ENCODE assay signal across 20 cellular contexts in genomic region chr19:16518061-16518460, GRCh38. TPM values are rescaled to one million over a fixed set of nuclear protein-coding genes. Genes with fewer than 3 reads are reported as not detected.
DNase-seq lines count a peak whose midpoint lies in the region; ATAC-seq, FAIRE-seq and TF ChIP-seq lines count a peak whose summit lies in the region.
"Had no signal": no experiment of that assay in that cellular context is flagged by ENCODE, and none has a peak within 500 bp of the region (broad histone marks: within the 10 kb centered on the region; RNA-seq: fewer than 3 reads in every experiment).

No MANE protein-coding gene starts in this region.

- no peak overlapping the region for H3K27ac ChIP-seq in HepG2 (ENCODE audit: extremely low read length, insufficient read depth, low read length)
- H3K27ac ChIP-seq in right lobe of liver = no peak overlapping the region
- H3K27ac ChIP-seq in OCI-LY7 (ENCODE audit: low read depth, low read length, poor library complexity, severe bottlenecking) = no peak overlapping the region
- H3K27ac ChIP-seq in mammary epithelial cell (ENCODE audit: insufficient read depth, low read depth, low read length) = no peak overlapping the region
- H3K27ac ChIP-seq: BLaER1 treated with 17β-estradiol and CSF1 and Interleukin-3, amounts not matched to agents 10 nM and 100 nM had no signal

- POLR2A ChIA-PET in HepG2 (lab: Yijun Ruan, JAX) = interaction anchor here (2.0 kb wide), 1 partner anchor 25 kb away, joined by 8 read pairs; no protein-coding TSS in a partner anchor
- POLR2A ChIA-PET in OCI-LY7 (lab: Charles Lee) = no interaction called here

- no peaks in the 10 kb centered on the region for H3K27me3 Mint-ChIP-seq in T-helper 17 cell

- TF ChIP-seq RAD21 in HepG2 (CRISPR knock-in tag; IDR thresholded peaks at IDR 0.05) = no peak

- no peak overlapping the region for H3K27ac Mint-ChIP-seq in T-helper 17 cell
- H3K27ac Mint-ChIP-seq: CD8-positive, alpha-beta T cell had no signal

- H3K4me2 ChIP-seq in HepG2 (ENCODE audit: low read depth, low read length) (no peak overlapping the region), OCI-LY7 (ENCODE audit: low read length) (no peak overlapping the region), mammary epithelial cell (ENCODE audit: insufficient read depth, low read depth, low read length) (no peak overlapping the region)
- H3K4me2 ChIP-seq: BLaER1 treated with 17β-estradiol and CSF1 and Interleukin-3, amounts not matched to agents 10 nM and 100 nM had no signal

- dilution Hi-C loops in mammary epithelial cell (cut with HindIII; ENCODE audit: low sequenced_read_pairs) = no loop called here

- H3K36me3 ChIP-seq in HepG2 (replicated peaks in 1 of 2; ENCODE audit: control insufficient read depth in 1 of 2, insufficient read depth in 2 of 2, low read length in 2 of 2) (peaks cover 35 to 78% of the 10 kb centered on the region in 2 experiments), right lobe of liver (peaks cover 0 to 51% (median 24%) of the 10 kb centered on the region in 4 donors), OCI-LY7 (ENCODE audit: insufficient read depth, low read length) (peaks cover 85% of the 10 kb centered on the region), mammary epithelial cell (ENCODE audit: insufficient read depth, low read length) (peaks cover 23% of the 10 kb centered on the region)

- BruUV-seq in HepG2 (replicated peaks; lab: Mats Ljungman, UMichigan) (TSS peak; percentile 79), OCI-LY7 (replicated peaks; lab: Mats Ljungman, UMichigan) (TSS peak; percentile 96), mammary epithelial cell (replicated peaks; lab: Mats Ljungman, UMichigan) (TSS peak; percentile 81)

- H3K4me3 ChIP-seq in HepG2 (replicated peaks in 1 of 3; ENCODE audit: insufficient read depth in 1 of 3, low read depth in 2 of 3, low read length in 3 of 3) (no peak overlapping the region), right lobe of liver (no peak overlapping the region), OCI-LY7 (ENCODE audit: low read depth, low read length, poor library complexity, severe bottlenecking) (no peak overlapping the region), mammary epithelial cell (replicated peaks in 1 of 3; ENCODE audit: insufficient read depth in 1 of 3, low read depth in 2 of 3, low read length in 3 of 3) (no peak overlapping the region)
- H3K4me3 ChIP-seq: BLaER1 treated with 17β-estradiol and CSF1 and Interleukin-3, amounts not matched to agents 10 nM and 100 nM had no signal

- in situ Hi-C loops in HepG2 (cut with HindIII; ENCODE audit: extremely low pct_ligation_motif_present, low pct_unique_long_range_greater_than_20kb) (no loop called here), mammary epithelial cell (cut with MboI; ENCODE audit: low sequenced_read_pairs in 2 of 2) (no loop called here)

- DNase-seq in HepG2 (ENCODE audit: low spot score) (no peak), right lobe of liver (no peak), OCI-LY7 (ENCODE audit: low spot score) (no peak), mammary epithelial cell (no peak), SW480 (ENCODE audit: low spot score) (no peak), T-helper 17 cell (no peak)
- DNase-seq: CD8-positive, alpha-beta T cell; DMS79; KG1; MV-4-11; NCI-H1417; NCI-H187; NCI-H2107; NCI-H510A; NCI-H748 treated with DMSO at 0.1 percent for 48 hours; NK-92 treated with Interleukin-12 subunit alpha and Interleukin-12 subunit beta, amount 100 ng/mL, for 24 hours; RPMI8226 had no signal

- no peaks in the 10 kb centered on the region for H3K9me3 ChIP-seq in HepG2 (ENCODE audit: low read length)
- no peaks in the 10 kb centered on the region for H3K9me3 ChIP-seq in right lobe of liver
- H3K9me3 ChIP-seq in OCI-LY7 (ENCODE audit: low read length) = no peaks in the 10 kb centered on the region
- H3K9me3 ChIP-seq in mammary epithelial cell (replicated peaks; ENCODE audit: insufficient read depth, low read length) = no peaks in the 10 kb centered on the region
- H3K9me3 ChIP-seq in T-helper 17 cell (ENCODE audit: control insufficient read depth, low read length, poor library complexity, severe bottlenecking) = no peaks in the 10 kb centered on the region
- H3K9me3 ChIP-seq: BLaER1 treated with 17β-estradiol and CSF1 and Interleukin-3, amounts not matched to agents 10 nM and 100 nM had no signal

- intact Hi-C loops in HepG2 (cut with micrococcal nuclease; ENCODE audit: unreplicated experiment) (no loop called here), right lobe of liver (cut with DNase I) (no loop called here), OCI-LY7 (cut with micrococcal nuclease; ENCODE audit: unreplicated experiment) (no loop called here), mammary epithelial cell (cut with micrococcal nuclease) (no loop called here)

- TF ChIP-seq EP300 in HepG2 (IDR thresholded peaks at IDR 0.05; ENCODE audit: low read depth in 2 of 2, low read length in 2 of 2) (no peak), HepG2 (CRISPR knock-in tag; IDR thresholded peaks at IDR 0.05; ENCODE audit: borderline replicate concordance) (no peak)

- TF ChIP-seq POLR2A in HepG2 (IDR thresholded peaks at IDR 0.05; ENCODE audit: insufficient read depth in 1 of 2, low read depth in 2 of 2, low read length in 2 of 2) (no peak; a peak in 1 of 4 replicates), right lobe of liver (IDR thresholded peaks at IDR 0.05) (no peak)

- FAIRE-seq in HepG2 (lab: Jason Lieb, UNC) = no peak

- H3K9me2 ChIP-seq in OCI-LY7 (ENCODE audit: insufficient read depth, low read length) = no peaks in the 10 kb centered on the region

- TF ChIP-seq CTCF in HepG2 (CRISPR knock-in tag; IDR thresholded peaks at IDR 0.05) (no peak), right lobe of liver (IDR thresholded peaks at IDR 0.05) (no peak), OCI-LY7 (conservative IDR thresholded peaks at IDR 0.05; ENCODE audit: low read length) (no peak), mammary epithelial cell (conservative IDR thresholded peaks at IDR 0.05 in 1 of 2, IDR thresholded peaks at IDR 0.05 in 1 of 2; ENCODE audit: extremely low read depth in 1 of 2, insufficient read depth in 1 of 2, low read depth in 1 of 2, low read length in 2 of 2) (no peak)

- H3K9ac ChIP-seq in HepG2 (ENCODE audit: insufficient read depth, low read depth, low read length) (no peak overlapping the region), mammary epithelial cell (ENCODE audit: insufficient read depth, low read length) (no peak overlapping the region)
- H3K9ac ChIP-seq: BLaER1 treated with 17β-estradiol and CSF1 and Interleukin-3, amounts not matched to agents 10 nM and 100 nM had no signal

- no peak overlapping the region for H3K4me3 Mint-ChIP-seq in T-helper 17 cell
- H3K4me3 Mint-ChIP-seq: CD8-positive, alpha-beta T cell had no signal

- ATAC-seq in HepG2 (no peak), right lobe of liver (no peak), GM19467 (IDR thresholded peaks at IDR 0.05; ENCODE audit: unreplicated experiment) (no peak), GM21529 (IDR thresholded peaks at IDR 0.05; ENCODE audit: unreplicated experiment) (no peak), T-helper 17 cell (no peak)

- 95% methylated on average over 14 of the region's 14 CpGs for WGBS in HepG2 (ENCODE audit: low lambda C conversion rate)
- WGBS in right lobe of liver (ENCODE audit: insufficient coverage, low coverage, low lambda C conversion rate, missing lambda C conversion rate) = 67% methylated on average over 8 of the region's 14 CpGs
- WGBS in mammary epithelial cell (ENCODE audit: low coverage, missing lambda C conversion rate) = 83% methylated on average over 8 of the region's 14 CpGs

- H3K27me3 ChIP-seq in HepG2 (ENCODE audit: control insufficient read depth in 1 of 2, insufficient read depth in 2 of 2, low read length in 2 of 2) (no peaks in the 10 kb centered on the region; a peak in 1 of 5 replicates), right lobe of liver (no peaks in the 10 kb centered on the region), mammary epithelial cell (ENCODE audit: insufficient read depth, low read length) (no peaks in the 10 kb centered on the region)
- H3K27me3 ChIP-seq: BLaER1 treated with 17β-estradiol and CSF1 and Interleukin-3, amounts not matched to agents 10 nM and 100 nM had no signal

- CTCF ChIA-PET in HepG2 (lab: Yijun Ruan, JAX; ENCODE audit: low intra/inter-chr PET ratio, low total read pairs) (no interaction called here), OCI-LY7 (lab: Charles Lee; ENCODE audit: unreplicated experiment) (no interaction called here), mammary epithelial cell (lab: Charles Lee; ENCODE audit: low non-redundant PET) (interaction anchor here (0.7 kb wide), 1 partner anchor 24 kb away, joined by 3 read pairs; no protein-coding TSS in a partner anchor)

- H3K79me2 ChIP-seq in HepG2 (ENCODE audit: insufficient read depth, low read length) = no peaks in the 10 kb centered on the region
- no peaks in the 10 kb centered on the region for H3K79me2 ChIP-seq in OCI-LY7 (ENCODE audit: insufficient read depth, low read depth, low read length)
- no peaks in the 10 kb centered on the region for H3K79me2 ChIP-seq in mammary epithelial cell (ENCODE audit: insufficient read depth, low read length)

- H4K20me1 ChIP-seq in HepG2 (ENCODE audit: insufficient read depth, low read length) = no peaks in the 10 kb centered on the region
- no peaks in the 10 kb centered on the region for H4K20me1 ChIP-seq in OCI-LY7 (ENCODE audit: insufficient read depth, low read length)
- no peaks in the 10 kb centered on the region for H4K20me1 ChIP-seq in mammary epithelial cell (ENCODE audit: insufficient read depth, low read length)

- peaks cover 4% of the 10 kb centered on the region for H3K4me1 Mint-ChIP-seq in T-helper 17 cell

- H3K4me1 ChIP-seq in HepG2 (ENCODE audit: insufficient read depth, low read length) = no peaks in the 10 kb centered on the region
- H3K4me1 ChIP-seq in right lobe of liver = peaks cover 0 to 17% (median 4%) of the 10 kb centered on the region in 4 donors
- no peaks in the 10 kb centered on the region for H3K4me1 ChIP-seq in OCI-LY7 (ENCODE audit: insufficient read depth, low read length, poor library complexity, severe bottlenecking)
- no peaks in the 10 kb centered on the region for H3K4me1 ChIP-seq in mammary epithelial cell (ENCODE audit: insufficient read depth, low read length)

- no peak overlapping the region for H2AFZ ChIP-seq in HepG2 (ENCODE audit: low read length)
- no peak overlapping the region for H2AFZ ChIP-seq in OCI-LY7 (ENCODE audit: low read length)
- no peak overlapping the region for H2AFZ ChIP-seq in mammary epithelial cell (ENCODE audit: low read depth, low read length)

- H3K36me3 Mint-ChIP-seq in T-helper 17 cell (ENCODE audit: low read depth) = peaks cover 3% of the 10 kb centered on the region

RNA-seq across cellular contexts. Expression of gene C19orf44, which starts 21.9 kb away (rescaled TPM):
- 3.6 and 4.3 TPM in 2 replicates for total RNA-seq in HepG2 (2016; rRNA removed; fragmentation: Illumina TruSeq; extraction: Trizol)
- 2.6 and 3.0 TPM in 2 replicates for total RNA-seq in HepG2 (2016; cell fraction: cytosol; rRNA removed; fragmentation: Illumina TruSeq; extraction: Trizol; ENCODE audit: low read depth)
- total RNA-seq in HepG2 (2016; cell fraction: insoluble cytoplasmic fraction; rRNA removed; fragmentation: Illumina TruSeq; extraction: Trizol) = 2.7 and 3.1 TPM in 2 replicates
- 1.9 and 2.2 TPM in 2 replicates for total RNA-seq in HepG2 (2016; cell fraction: membrane; rRNA removed; fragmentation: Illumina TruSeq; extraction: Trizol)
- 4.6 and 4.8 TPM in 2 replicates for total RNA-seq in HepG2 (2016; cell fraction: nucleus; rRNA removed; fragmentation: Illumina TruSeq; extraction: Trizol)
- 3.2 and 4.1 TPM in 2 replicates for polyA plus RNA-seq in HepG2 (2011; rRNA removed)
- polyA plus RNA-seq in HepG2 (2011; cell fraction: cytosol; rRNA removed) = 3.3 and 3.5 TPM in 2 replicates
- polyA plus RNA-seq in HepG2 (2011; cell fraction: nucleus; rRNA removed) = 10.6 and 11.2 TPM in 2 replicates
- polyA plus RNA-seq in HepG2 (2012) = 3.4 and 5.4 TPM in 2 replicates
- polyA plus RNA-seq in HepG2 (2016; cell fraction: cytosol; fragmentation: Illumina TruSeq; extraction: Trizol; ENCODE audit: low read depth) = 0.60 and 0.90 TPM in 2 replicates
- 3.6 and 4.3 TPM in 2 replicates for polyA plus RNA-seq in HepG2 (2016; cell fraction: insoluble cytoplasmic fraction; fragmentation: Illumina TruSeq; extraction: Trizol; ENCODE audit: low read depth)
- polyA plus RNA-seq in HepG2 (2016; cell fraction: membrane; fragmentation: Illumina TruSeq; extraction: Trizol; ENCODE audit: low read depth) = 1.5 TPM in 2 replicates
- 10.2 and 12.1 TPM in 2 replicates for polyA plus RNA-seq in HepG2 (2016; cell fraction: nucleus; fragmentation: Illumina TruSeq; extraction: Trizol; ENCODE audit: insufficient read depth, low read depth)
- polyA minus RNA-seq in HepG2 (2011; rRNA and poly(A)+ RNA removed; ENCODE audit: low replicate concordance) = 2.9 and 3.4 TPM in 2 replicates
- 2.4 and 4.4 TPM in 2 replicates for polyA minus RNA-seq in HepG2 (2011; cell fraction: cytosol; rRNA and poly(A)+ RNA removed)
- 6.7 and 8.1 TPM in 2 replicates for polyA minus RNA-seq in HepG2 (2011; cell fraction: nucleus; rRNA and poly(A)+ RNA removed)
- total RNA-seq in right lobe of liver = 1 to 10 TPM; 1.8 to 4.3 (median 2.5) TPM
- 5.2 and 6.8 TPM in 2 replicates for total RNA-seq in OCI-LY7 (2014; rRNA removed; shearing (Covaris generic))
- total RNA-seq in OCI-LY7 (2022) = 7.6 and 8.4 TPM in 2 replicates
- 1 to 10 TPM; 4.8 to 5.8 TPM for total RNA-seq in mammary epithelial cell
- 4.2 TPM for polyA plus RNA-seq in mammary epithelial cell
- polyA minus RNA-seq in mammary epithelial cell = 2.9 TPM
- 1 to 10 TPM; 1.3 to 2.1 TPM for total RNA-seq in T-helper 17 cell

RNA-seq across cellular contexts. Expression of gene CALR3, which starts 22.1 kb away (rescaled TPM):
- total RNA-seq in HepG2 (2016; rRNA removed; fragmentation: Illumina TruSeq; extraction: Trizol) (not detected in 2 replicates), right lobe of liver (not detected), OCI-LY7 (2022) (not detected in 2 replicates), mammary epithelial cell (not detected), T-helper 17 cell (not detected)
- not detected in 2 replicates for total RNA-seq in HepG2 (2016; cell fraction: cytosol; rRNA removed; fragmentation: Illumina TruSeq; extraction: Trizol; ENCODE audit: low read depth)
- total RNA-seq in HepG2 (2016; cell fraction: insoluble cytoplasmic fraction; rRNA removed; fragmentation: Illumina TruSeq; extraction: Trizol) = not detected in 2 replicates
- total RNA-seq in HepG2 (2016; cell fraction: membrane; rRNA removed; fragmentation: Illumina TruSeq; extraction: Trizol) = not detected in 2 replicates
- total RNA-seq in HepG2 (2016; cell fraction: nucleus; rRNA removed; fragmentation: Illumina TruSeq; extraction: Trizol) = not detected in 2 replicates
- polyA plus RNA-seq in HepG2 (2011; rRNA removed) (not detected in 2 replicates), mammary epithelial cell (not detected)
- not detected in 2 replicates for polyA plus RNA-seq in HepG2 (2011; cell fraction: cytosol; rRNA removed)
- polyA plus RNA-seq in HepG2 (2011; cell fraction: nucleus; rRNA removed) = not detected in 2 replicates
- polyA plus RNA-seq in HepG2 (2012) = 0.16 TPM in 1 of 2 replicates, not detected in the other
- not detected in 2 replicates for polyA plus RNA-seq in HepG2 (2016; cell fraction: cytosol; fragmentation: Illumina TruSeq; extraction: Trizol; ENCODE audit: low read depth)
- not detected in 2 replicates for polyA plus RNA-seq in HepG2 (2016; cell fraction: insoluble cytoplasmic fraction; fragmentation: Illumina TruSeq; extraction: Trizol; ENCODE audit: low read depth)
- polyA plus RNA-seq in HepG2 (2016; cell fraction: membrane; fragmentation: Illumina TruSeq; extraction: Trizol; ENCODE audit: low read depth) = not detected in 2 replicates
- polyA plus RNA-seq in HepG2 (2016; cell fraction: nucleus; fragmentation: Illumina TruSeq; extraction: Trizol; ENCODE audit: insufficient read depth, low read depth) = not detected in 2 replicates
- polyA minus RNA-seq in HepG2 (2011; rRNA and poly(A)+ RNA removed; ENCODE audit: low replicate concordance) = not detected in 2 replicates
- not detected in 2 replicates for polyA minus RNA-seq in HepG2 (2011; cell fraction: cytosol; rRNA and poly(A)+ RNA removed)
- not detected in 2 replicates for polyA minus RNA-seq in HepG2 (2011; cell fraction: nucleus; rRNA and poly(A)+ RNA removed)
- not detected in 2 replicates for total RNA-seq in OCI-LY7 (2014; rRNA removed; shearing (Covaris generic))
- not detected for polyA minus RNA-seq in mammary epithelial cell
- total RNA-seq: CD8-positive, alpha-beta T cell had no signal

RNA-seq across cellular contexts. Expression of gene CHERP, which starts 24.2 kb away (rescaled TPM):
- total RNA-seq in HepG2 (2016; rRNA removed; fragmentation: Illumina TruSeq; extraction: Trizol) (4.3 and 9.1 TPM in 2 replicates), right lobe of liver (10 to 100 TPM in 4 of 6 experiments, 1 to 10 TPM in 2; 6.8 to 26.2 (median 20.6) TPM), OCI-LY7 (2022) (87.1 and 87.2 TPM in 2 replicates), mammary epithelial cell (10 to 100 TPM in 1 of 2 donors, 1 to 10 TPM in 1; 5.7 to 49.6 TPM), T-helper 17 cell (10 to 100 TPM; 50.1 to 63.7 TPM)
- 3.8 and 4.0 TPM in 2 replicates for total RNA-seq in HepG2 (2016; cell fraction: cytosol; rRNA removed; fragmentation: Illumina TruSeq; extraction: Trizol; ENCODE audit: low read depth)
- total RNA-seq in HepG2 (2016; cell fraction: insoluble cytoplasmic fraction; rRNA removed; fragmentation: Illumina TruSeq; extraction: Trizol) = 6.0 and 7.4 TPM in 2 replicates
- 5.5 and 6.1 TPM in 2 replicates for total RNA-seq in HepG2 (2016; cell fraction: membrane; rRNA removed; fragmentation: Illumina TruSeq; extraction: Trizol)
- total RNA-seq in HepG2 (2016; cell fraction: nucleus; rRNA removed; fragmentation: Illumina TruSeq; extraction: Trizol) = 8.1 and 13.9 TPM in 2 replicates
- polyA plus RNA-seq in HepG2 (2011; rRNA removed) (5.4 and 5.9 TPM in 2 replicates), mammary epithelial cell (9.3 TPM)
- polyA plus RNA-seq in HepG2 (2011; cell fraction: cytosol; rRNA removed) = 2.9 and 3.2 TPM in 2 replicates
- 34.4 and 39.5 TPM in 2 replicates for polyA plus RNA-seq in HepG2 (2011; cell fraction: nucleus; rRNA removed)
- 20.4 and 25.1 TPM in 2 replicates for polyA plus RNA-seq in HepG2 (2012)
- 2.1 and 2.2 TPM in 2 replicates for polyA plus RNA-seq in HepG2 (2016; cell fraction: cytosol; fragmentation: Illumina TruSeq; extraction: Trizol; ENCODE audit: low read depth)
- 19.7 and 26.9 TPM in 2 replicates for polyA plus RNA-seq in HepG2 (2016; cell fraction: insoluble cytoplasmic fraction; fragmentation: Illumina TruSeq; extraction: Trizol; ENCODE audit: low read depth)
- polyA plus RNA-seq in HepG2 (2016; cell fraction: membrane; fragmentation: Illumina TruSeq; extraction: Trizol; ENCODE audit: low read depth) = 4.9 and 6.0 TPM in 2 replicates
- 54.8 and 59.8 TPM in 2 replicates for polyA plus RNA-seq in HepG2 (2016; cell fraction: nucleus; fragmentation: Illumina TruSeq; extraction: Trizol; ENCODE audit: insufficient read depth, low read depth)
- 10.1 and 16.3 TPM in 2 replicates for polyA minus RNA-seq in HepG2 (2011; rRNA and poly(A)+ RNA removed; ENCODE audit: low replicate concordance)
- 7.1 and 9.3 TPM in 2 replicates for polyA minus RNA-seq in HepG2 (2011; cell fraction: cytosol; rRNA and poly(A)+ RNA removed)
- polyA minus RNA-seq in HepG2 (2011; cell fraction: nucleus; rRNA and poly(A)+ RNA removed) = 18.4 and 19.8 TPM in 2 replicates
- total RNA-seq in OCI-LY7 (2014; rRNA removed; shearing (Covaris generic)) = 14.6 and 15.6 TPM in 2 replicates
- 15.5 TPM for polyA minus RNA-seq in mammary epithelial cell

RNA-seq across cellular contexts. Expression of gene EPS15L1, which starts 46.3 kb away (rescaled TPM):
- total RNA-seq in HepG2 (2016; rRNA removed; fragmentation: Illumina TruSeq; extraction: Trizol) (7.0 and 8.6 TPM in 2 replicates), right lobe of liver (10 to 100 TPM in 4 of 6 experiments, 1 to 10 TPM in 2; 6.3 to 22.5 (median 13.8) TPM), OCI-LY7 (2022) (67.0 and 67.1 TPM in 2 replicates), mammary epithelial cell (10 to 100 TPM; 10.3 to 30.9 TPM), T-helper 17 cell (10 to 100 TPM; 42.7 to 44.1 TPM)
- total RNA-seq in HepG2 (2016; cell fraction: cytosol; rRNA removed; fragmentation: Illumina TruSeq; extraction: Trizol; ENCODE audit: low read depth) = 3.7 and 4.1 TPM in 2 replicates
- 8.4 and 8.7 TPM in 2 replicates for total RNA-seq in HepG2 (2016; cell fraction: insoluble cytoplasmic fraction; rRNA removed; fragmentation: Illumina TruSeq; extraction: Trizol)
- 5.5 and 7.2 TPM in 2 replicates for total RNA-seq in HepG2 (2016; cell fraction: membrane; rRNA removed; fragmentation: Illumina TruSeq; extraction: Trizol)
- total RNA-seq in HepG2 (2016; cell fraction: nucleus; rRNA removed; fragmentation: Illumina TruSeq; extraction: Trizol) = 16.1 and 18.4 TPM in 2 replicates
- polyA plus RNA-seq in HepG2 (2011; rRNA removed) (14.0 and 16.5 TPM in 2 replicates), mammary epithelial cell (10.9 TPM)
- polyA plus RNA-seq in HepG2 (2011; cell fraction: cytosol; rRNA removed) = 8.2 and 8.5 TPM in 2 replicates
- 28.2 and 31.7 TPM in 2 replicates for polyA plus RNA-seq in HepG2 (2011; cell fraction: nucleus; rRNA removed)
- polyA plus RNA-seq in HepG2 (2012) = 23.7 and 24.6 TPM in 2 replicates
- 2.8 TPM in 2 replicates for polyA plus RNA-seq in HepG2 (2016; cell fraction: cytosol; fragmentation: Illumina TruSeq; extraction: Trizol; ENCODE audit: low read depth)
- polyA plus RNA-seq in HepG2 (2016; cell fraction: insoluble cytoplasmic fraction; fragmentation: Illumina TruSeq; extraction: Trizol; ENCODE audit: low read depth) = 18.3 and 21.1 TPM in 2 replicates
- 3.9 and 5.1 TPM in 2 replicates for polyA plus RNA-seq in HepG2 (2016; cell fraction: membrane; fragmentation: Illumina TruSeq; extraction: Trizol; ENCODE audit: low read depth)
- polyA plus RNA-seq in HepG2 (2016; cell fraction: nucleus; fragmentation: Illumina TruSeq; extraction: Trizol; ENCODE audit: insufficient read depth, low read depth) = 25.3 and 31.3 TPM in 2 replicates
- 22.5 and 23.7 TPM in 2 replicates for polyA minus RNA-seq in HepG2 (2011; rRNA and poly(A)+ RNA removed; ENCODE audit: low replicate concordance)
- 13.0 and 19.8 TPM in 2 replicates for polyA minus RNA-seq in HepG2 (2011; cell fraction: cytosol; rRNA and poly(A)+ RNA removed)
- 31.8 and 42.8 TPM in 2 replicates for polyA minus RNA-seq in HepG2 (2011; cell fraction: nucleus; rRNA and poly(A)+ RNA removed)
- 22.4 and 28.1 TPM in 2 replicates for total RNA-seq in OCI-LY7 (2014; rRNA removed; shearing (Covaris generic))
- 50.8 TPM for polyA minus RNA-seq in mammary epithelial cell

RNA-seq across cellular contexts. Expression of gene SLC35E1, which starts 54.2 kb away (rescaled TPM):
- 17.2 and 21.2 TPM in 2 replicates for total RNA-seq in HepG2 (2016; rRNA removed; fragmentation: Illumina TruSeq; extraction: Trizol)
- total RNA-seq in HepG2 (2016; cell fraction: cytosol; rRNA removed; fragmentation: Illumina TruSeq; extraction: Trizol; ENCODE audit: low read depth) = 6.0 and 7.6 TPM in 2 replicates
- 15.6 and 20.2 TPM in 2 replicates for total RNA-seq in HepG2 (2016; cell fraction: insoluble cytoplasmic fraction; rRNA removed; fragmentation: Illumina TruSeq; extraction: Trizol)
- total RNA-seq in HepG2 (2016; cell fraction: membrane; rRNA removed; fragmentation: Illumina TruSeq; extraction: Trizol) = 18.9 and 19.7 TPM in 2 replicates
- total RNA-seq in HepG2 (2016; cell fraction: nucleus; rRNA removed; fragmentation: Illumina TruSeq; extraction: Trizol) = 18.5 and 21.4 TPM in 2 replicates
- polyA plus RNA-seq in HepG2 (2011; rRNA removed) = 46.5 and 48.0 TPM in 2 replicates
- polyA plus RNA-seq in HepG2 (2011; cell fraction: cytosol; rRNA removed) = 31.6 and 37.8 TPM in 2 replicates
- 26.3 and 38.8 TPM in 2 replicates for polyA plus RNA-seq in HepG2 (2011; cell fraction: nucleus; rRNA removed)
- 25.6 and 26.5 TPM in 2 replicates for polyA plus RNA-seq in HepG2 (2012)
- polyA plus RNA-seq in HepG2 (2016; cell fraction: cytosol; fragmentation: Illumina TruSeq; extraction: Trizol; ENCODE audit: low read depth) = 5.7 and 6.3 TPM in 2 replicates
- polyA plus RNA-seq in HepG2 (2016; cell fraction: insoluble cytoplasmic fraction; fragmentation: Illumina TruSeq; extraction: Trizol; ENCODE audit: low read depth) = 16.1 and 22.5 TPM in 2 replicates
- polyA plus RNA-seq in HepG2 (2016; cell fraction: membrane; fragmentation: Illumina TruSeq; extraction: Trizol; ENCODE audit: low read depth) = 20.6 and 22.2 TPM in 2 replicates
- 45.9 and 46.6 TPM in 2 replicates for polyA plus RNA-seq in HepG2 (2016; cell fraction: nucleus; fragmentation: Illumina TruSeq; extraction: Trizol; ENCODE audit: insufficient read depth, low read depth)
- polyA minus RNA-seq in HepG2 (2011; rRNA and poly(A)+ RNA removed; ENCODE audit: low replicate concordance) = 181 and 185 TPM in 2 replicates
- polyA minus RNA-seq in HepG2 (2011; cell fraction: cytosol; rRNA and poly(A)+ RNA removed) = 33.0 and 39.5 TPM in 2 replicates
- polyA minus RNA-seq in HepG2 (2011; cell fraction: nucleus; rRNA and poly(A)+ RNA removed) = 24.8 and 31.7 TPM in 2 replicates
- 10 to 100 TPM; 17.2 to 27.4 (median 20.1) TPM for total RNA-seq in right lobe of liver
- total RNA-seq in OCI-LY7 (2014; rRNA removed; shearing (Covaris generic)) = 17.3 and 21.1 TPM in 2 replicates
- total RNA-seq in OCI-LY7 (2022) = 37.2 and 41.2 TPM in 2 replicates
- 10 to 100 TPM; 50.8 to 67.2 TPM for total RNA-seq in mammary epithelial cell
- 48.6 TPM for polyA plus RNA-seq in mammary epithelial cell
- 87.8 TPM for polyA minus RNA-seq in mammary epithelial cell
- 10 to 100 TPM; 68.1 to 75.9 TPM for total RNA-seq in T-helper 17 cell
